Comparison of ENCODE assay signal across 1 cellular context in the genomic region with DNA sequence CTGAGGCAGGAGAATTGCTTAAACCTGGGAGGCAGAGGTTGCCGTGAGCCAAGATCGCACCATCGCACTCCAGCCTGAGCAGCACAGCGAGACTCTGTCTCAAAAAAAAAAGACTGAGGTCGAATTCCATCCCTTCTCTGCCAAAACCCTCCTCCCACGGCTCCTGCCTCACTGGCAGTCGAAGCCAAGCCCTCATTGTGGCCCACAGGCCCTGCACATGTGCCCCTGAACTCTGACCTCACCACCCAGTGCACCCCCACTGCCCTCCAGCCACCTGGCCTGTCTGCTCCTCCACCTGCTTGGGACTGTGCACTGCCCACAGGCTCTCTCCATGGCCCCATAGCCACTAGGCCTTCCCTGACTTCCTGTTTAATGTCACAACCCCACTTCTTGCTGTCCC.
TF ChIP-seq lines count a peak whose summit lies in the region.

No MANE protein-coding gene starts in this region.

TF ChIP-seq in liver, 16 proteins besides CTCF, POLR2A, EP300 and RAD21 (continued from another document):
- TF ChIP-seq, protein P1, sequence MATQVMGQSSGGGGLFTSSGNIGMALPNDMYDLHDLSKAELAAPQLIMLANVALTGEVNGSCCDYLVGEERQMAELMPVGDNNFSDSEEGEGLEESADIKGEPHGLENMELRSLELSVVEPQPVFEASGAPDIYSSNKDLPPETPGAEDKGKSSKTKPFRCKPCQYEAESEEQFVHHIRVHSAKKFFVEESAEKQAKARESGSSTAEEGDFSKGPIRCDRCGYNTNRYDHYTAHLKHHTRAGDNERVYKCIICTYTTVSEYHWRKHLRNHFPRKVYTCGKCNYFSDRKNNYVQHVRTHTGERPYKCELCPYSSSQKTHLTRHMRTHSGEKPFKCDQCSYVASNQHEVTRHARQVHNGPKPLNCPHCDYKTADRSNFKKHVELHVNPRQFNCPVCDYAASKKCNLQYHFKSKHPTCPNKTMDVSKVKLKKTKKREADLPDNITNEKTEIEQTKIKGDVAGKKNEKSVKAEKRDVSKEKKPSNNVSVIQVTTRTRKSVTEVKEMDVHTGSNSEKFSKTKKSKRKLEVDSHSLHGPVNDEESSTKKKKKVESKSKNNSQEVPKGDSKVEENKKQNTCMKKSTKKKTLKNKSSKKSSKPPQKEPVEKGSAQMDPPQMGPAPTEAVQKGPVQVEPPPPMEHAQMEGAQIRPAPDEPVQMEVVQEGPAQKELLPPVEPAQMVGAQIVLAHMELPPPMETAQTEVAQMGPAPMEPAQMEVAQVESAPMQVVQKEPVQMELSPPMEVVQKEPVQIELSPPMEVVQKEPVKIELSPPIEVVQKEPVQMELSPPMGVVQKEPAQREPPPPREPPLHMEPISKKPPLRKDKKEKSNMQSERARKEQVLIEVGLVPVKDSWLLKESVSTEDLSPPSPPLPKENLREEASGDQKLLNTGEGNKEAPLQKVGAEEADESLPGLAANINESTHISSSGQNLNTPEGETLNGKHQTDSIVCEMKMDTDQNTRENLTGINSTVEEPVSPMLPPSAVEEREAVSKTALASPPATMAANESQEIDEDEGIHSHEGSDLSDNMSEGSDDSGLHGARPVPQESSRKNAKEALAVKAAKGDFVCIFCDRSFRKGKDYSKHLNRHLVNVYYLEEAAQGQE (IDR thresholded peaks at IDR 0.05): peak; percentile 52
- TF ChIP-seq HNF4A (conservative IDR thresholded peaks at IDR 0.05): peak; percentile 92 to 94
- TF ChIP-seq, protein P2, sequence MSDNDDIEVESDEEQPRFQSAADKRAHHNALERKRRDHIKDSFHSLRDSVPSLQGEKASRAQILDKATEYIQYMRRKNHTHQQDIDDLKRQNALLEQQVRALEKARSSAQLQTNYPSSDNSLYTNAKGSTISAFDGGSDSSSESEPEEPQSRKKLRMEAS (IDR thresholded peaks at IDR 0.05): peak; percentile 96
- TF ChIP-seq, protein P3, sequence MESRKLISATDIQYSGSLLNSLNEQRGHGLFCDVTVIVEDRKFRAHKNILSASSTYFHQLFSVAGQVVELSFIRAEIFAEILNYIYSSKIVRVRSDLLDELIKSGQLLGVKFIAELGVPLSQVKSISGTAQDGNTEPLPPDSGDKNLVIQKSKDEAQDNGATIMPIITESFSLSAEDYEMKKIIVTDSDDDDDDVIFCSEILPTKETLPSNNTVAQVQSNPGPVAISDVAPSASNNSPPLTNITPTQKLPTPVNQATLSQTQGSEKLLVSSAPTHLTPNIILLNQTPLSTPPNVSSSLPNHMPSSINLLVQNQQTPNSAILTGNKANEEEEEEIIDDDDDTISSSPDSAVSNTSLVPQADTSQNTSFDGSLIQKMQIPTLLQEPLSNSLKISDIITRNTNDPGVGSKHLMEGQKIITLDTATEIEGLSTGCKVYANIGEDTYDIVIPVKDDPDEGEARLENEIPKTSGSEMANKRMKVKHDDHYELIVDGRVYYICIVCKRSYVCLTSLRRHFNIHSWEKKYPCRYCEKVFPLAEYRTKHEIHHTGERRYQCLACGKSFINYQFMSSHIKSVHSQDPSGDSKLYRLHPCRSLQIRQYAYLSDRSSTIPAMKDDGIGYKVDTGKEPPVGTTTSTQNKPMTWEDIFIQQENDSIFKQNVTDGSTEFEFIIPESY (IDR thresholded peaks at IDR 0.05): no peak
- TF ChIP-seq FOXA1 (IDR thresholded peaks at IDR 0.05): no peak
- peak; percentile 88 for TF ChIP-seq SP1 (IDR thresholded peaks at IDR 0.05)
- TF ChIP-seq, protein P4, sequence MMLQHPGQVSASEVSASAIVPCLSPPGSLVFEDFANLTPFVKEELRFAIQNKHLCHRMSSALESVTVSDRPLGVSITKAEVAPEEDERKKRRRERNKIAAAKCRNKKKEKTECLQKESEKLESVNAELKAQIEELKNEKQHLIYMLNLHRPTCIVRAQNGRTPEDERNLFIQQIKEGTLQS (IDR thresholded peaks at IDR 0.05): no peak
- TF ChIP-seq GABPA (IDR thresholded peaks at IDR 0.05 in 1 of 2, conservative IDR thresholded peaks at IDR 0.05 in 1 of 2): no peak
- no peak for TF ChIP-seq TAF1 (conservative IDR thresholded peaks at IDR 0.05)
- TF ChIP-seq JUND (IDR thresholded peaks at IDR 0.05): peak in 1 of 2 donors; percentile 70
- TF ChIP-seq YY1 (IDR thresholded peaks at IDR 0.05): peak; percentile 67
- peak; percentile 73 for TF ChIP-seq HNF4G (IDR thresholded peaks at IDR 0.05)
- peak; percentile 82 for TF ChIP-seq NR2F2 (IDR thresholded peaks at IDR 0.05)
- peak; percentile 95 for TF ChIP-seq RXRA (IDR thresholded peaks at IDR 0.05)
- peak in 1 of 2 donors; percentile 65 for TF ChIP-seq EGR1 (IDR thresholded peaks at IDR 0.05; ENCODE audit: low read depth in 2 of 2)
TF ChIP-seq in liver: peak in this region for 11.
